Comparison of ENCODE assay signal across 19 cellular contexts in the genomic region with DNA sequence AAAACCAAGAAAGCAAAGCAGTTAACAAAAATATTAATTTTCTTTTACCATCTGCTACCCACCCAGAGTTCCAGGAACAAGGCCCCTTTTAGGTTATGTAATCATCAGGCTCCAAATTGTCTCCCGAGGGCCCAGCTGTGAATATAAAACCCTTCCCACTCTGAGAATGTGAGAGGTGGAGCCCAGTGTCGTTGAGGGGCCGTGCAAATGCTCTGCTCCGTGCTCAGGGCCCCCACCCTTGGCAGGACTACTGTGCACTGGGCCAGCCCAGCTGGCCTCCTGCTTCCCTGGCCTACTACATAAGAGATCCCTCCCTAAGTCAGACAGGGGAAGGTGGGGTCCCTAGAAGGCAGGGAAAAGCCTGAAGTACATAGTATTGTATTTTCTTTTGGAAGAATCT. TPM values are rescaled to one million over a fixed set of nuclear protein-coding genes. Genes with fewer than 3 reads are reported as not detected.
DNase-seq lines count a peak whose midpoint lies in the region; ATAC-seq, FAIRE-seq and TF ChIP-seq lines count a peak whose summit lies in the region.
"Had no signal": no experiment of that assay in that cellular context is flagged by ENCODE, and none has a peak within 500 bp of the region (broad histone marks: within the 10 kb centered on the region; RNA-seq: fewer than 3 reads in every experiment).

No MANE protein-coding gene starts in this region.

- H3K4me1 Mint-ChIP-seq in natural killer cell = peaks cover 11 to 33% of the 10 kb centered on the region in 2 donors

- 0 out of 2 replicates have a peak, but pooled peaks cover 5% of the 10 kb centered on the region for H4K20me1 ChIP-seq in K562 (replicated peaks; ENCODE audit: control insufficient read depth, insufficient read depth, low read length)

- BruUV-seq in K562 (replicated peaks; lab: Mats Ljungman, UMichigan) = no TSS peak

- CTCF ChIA-PET in K562 (lab: Yijun Ruan, JAX; ENCODE audit: low intra/inter-chr PET ratio) = no interaction called here

- H3K4me3 Mint-ChIP-seq in natural killer cell = no peak overlapping the region
- H3K4me3 Mint-ChIP-seq: activated T-cell treated with anti-CD3 and anti-CD28 coated beads, Interleukin-2, amount 50 U/mL, for 24 hours; CD4-positive, CD25-positive, alpha-beta regulatory T cell; immature natural killer cell had no signal

- H3K9me3 ChIP-seq in K562 (replicated peaks; ENCODE audit: control insufficient read depth, insufficient read depth, low read depth, low read length) = no peaks in the 10 kb centered on the region
- no peaks in the 10 kb centered on the region for H3K9me3 ChIP-seq in left ventricle myocardium inferior (replicated peaks)
- no peaks in the 10 kb centered on the region for H3K9me3 ChIP-seq in upper lobe of left lung
- H3K9me3 ChIP-seq: HAP-1 had no signal

- no peak overlapping the region for H3K4me2 ChIP-seq in K562 (ENCODE audit: insufficient read depth, low read length)

- peak; percentile 42; the same call in 1 of the 3 replicates for ATAC-seq in K562
- ATAC-seq in natural killer cell = no peak
- ATAC-seq in upper lobe of left lung (ENCODE audit: low FRiP score in 2 of 2) = peak; percentile 41 to 90

- DNase-seq in K562 (ENCODE audit: extremely low read depth in 1 of 4, low spot score in 3 of 4) (no peak), left ventricle myocardium inferior (peak; percentile 80), natural killer cell (no peak), upper lobe of left lung (no peak), occipital lobe (lab: John Stamatoyannopoulos, UW) (no peak)
- DNase-seq in activated CD4-positive, alpha-beta T cell treated with anti-CD3 and anti-CD28 coated beads, Interleukin-2, amount 50 U/mL, for 4 hours = no peak
- DNase-seq in stimulated activated CD4-positive, alpha-beta T cell treated with anti-CD3 and anti-CD28 coated beads, Interleukin-15, amount 100 ng/mL, for 24 hours = no peak
- DNase-seq: activated CD4-positive, alpha-beta T cell treated with anti-CD3 and anti-CD28 coated beads for 1 hour; activated CD8-positive, alpha-beta memory T cell treated with anti-CD3 and anti-CD28 coated beads for 24 hours; activated naive CD4-positive, alpha-beta T cell treated with Interleukin-2 at 50 U/mL for 16 hours; activated T-cell treated with anti-CD3 and anti-CD28 coated beads, Interleukin-2, amount 50 U/mL, for 24 hours; CD4-positive, CD25-positive, alpha-beta regulatory T cell; GF-D8; immature natural killer cell; KG1; NCI-H1694 treated with DMSO at 0.1 percent for 48 hours had no signal

- intact Hi-C loops in K562 (cut with micrococcal nuclease) = loop anchor here (5.0 kb wide), 1 partner anchor 104 kb away; no protein-coding TSS in a partner anchor
- intact Hi-C loops in left ventricle myocardium inferior (cut with micrococcal nuclease) = no loop called here
- intact Hi-C loops in natural killer cell (cut with micrococcal nuclease) = no loop called here

- H3K27ac ChIP-seq in K562 (ENCODE audit: extremely low read depth, low read depth, low read length) = no peak overlapping the region
- peak overlapping the region; percentile 84 for H3K27ac ChIP-seq in left ventricle myocardium inferior (replicated peaks)
- peak overlapping the region in 2 of 4 donors; percentile 11 to 56 for H3K27ac ChIP-seq in upper lobe of left lung
- H3K27ac ChIP-seq: cardiac muscle cell had no signal

- no peak for TF ChIP-seq RAD21 in K562 (CRISPR knock-in tag; conservative IDR thresholded peaks at IDR 0.05 in 1 of 2, IDR thresholded peaks at IDR 0.05 in 1 of 2)

- WGBS in K562 (ENCODE audit: insufficient coverage, low coverage, missing lambda C conversion rate) = 34% methylated on average over 4 of the region's 4 CpGs
- WGBS in upper lobe of left lung, 2 donors = 17 to 34% methylated on average over 4 of the region's 4 CpGs

- no peak for FAIRE-seq in K562 (lab: Jason Lieb, UNC)
- FAIRE-seq: endothelial cell of umbilical vein had no signal

- H2AFZ ChIP-seq in K562 (ENCODE audit: low read depth, low read length) = no peak overlapping the region

- H3K27me3 ChIP-seq in K562 (ENCODE audit: control insufficient read depth in 2 of 2, insufficient read depth in 2 of 2, low read length in 2 of 2) (no peaks in the 10 kb centered on the region), left ventricle myocardium inferior (ENCODE audit: low read depth) (no peaks in the 10 kb centered on the region), upper lobe of left lung (no peaks in the 10 kb centered on the region)
- H3K27me3 ChIP-seq: cardiac muscle cell had no signal

- POLR2A ChIA-PET in K562 (lab: Yijun Ruan, JAX) = interaction anchor here (0.5 to 1.1 kb wide), 3 partner anchors 8 to 65 kb away, joined by 3 read pairs; no protein-coding TSS in a partner anchor

- TF ChIP-seq EP300 in K562 (IDR thresholded peaks at IDR 0.05; ENCODE audit: low read length) = no peak
- TF ChIP-seq EP300 in upper lobe of left lung (IDR thresholded peaks at IDR 0.05) = no peak

- TF ChIP-seq POLR2A in K562 (conservative IDR thresholded peaks at IDR 0.05) (no peak), upper lobe of left lung (IDR thresholded peaks at IDR 0.05) (no peak)

- H3K4me1 ChIP-seq in K562 (replicated peaks in 1 of 2; ENCODE audit: control insufficient read depth in 2 of 2, insufficient read depth in 2 of 2, low read length in 2 of 2) (peaks cover 4 to 9% of the 10 kb centered on the region in 2 experiments; a peak in 3 of 5 replicates), left ventricle myocardium inferior (peaks cover 77% of the 10 kb centered on the region), upper lobe of left lung (peaks cover 23 to 35% (median 27%) of the 10 kb centered on the region in 4 donors)
- H3K4me1 ChIP-seq: HAP-1 had no signal

- peak overlapping the region; percentile 6 to 42 for H3K27ac Mint-ChIP-seq in natural killer cell
- H3K27ac Mint-ChIP-seq: activated T-cell treated with anti-CD3 and anti-CD28 coated beads, Interleukin-2, amount 50 U/mL, for 24 hours; immature natural killer cell had no signal

- no peak for TF ChIP-seq CTCF in K562 (IDR thresholded peaks at IDR 0.05 in 2 of 3, conservative IDR thresholded peaks at IDR 0.05 in 1 of 3; ENCODE audit: insufficient read depth in 2 of 3, low read depth in 1 of 3, low read length in 3 of 3)
- TF ChIP-seq CTCF in left ventricle myocardium inferior (IDR thresholded peaks at IDR 0.05; ENCODE audit: borderline replicate concordance) = no peak
- no peak for TF ChIP-seq CTCF in natural killer cell (IDR thresholded peaks at IDR 0.05)
- no peak for TF ChIP-seq CTCF in upper lobe of left lung (IDR thresholded peaks at IDR 0.05)

- H3K9me1 ChIP-seq in K562 (ENCODE audit: control insufficient read depth, insufficient read depth, low read length) = no peaks in the 10 kb centered on the region

- no peak overlapping the region for H3K9ac ChIP-seq in K562 (ENCODE audit: insufficient read depth in 1 of 2, low read depth in 2 of 2, low read length in 2 of 2)

- no peaks in the 10 kb centered on the region for H3K9me3 Mint-ChIP-seq in natural killer cell
- H3K9me3 Mint-ChIP-seq: activated T-cell treated with anti-CD3 and anti-CD28 coated beads, Interleukin-2, amount 50 U/mL, for 24 hours; immature natural killer cell had no signal

- no peak overlapping the region for H3K4me3 ChIP-seq in K562
- no peak overlapping the region for H3K4me3 ChIP-seq in left ventricle myocardium inferior
- no peak overlapping the region for H3K4me3 ChIP-seq in upper lobe of left lung
- H3K4me3 ChIP-seq: cardiac muscle cell, HAP-1 had no signal

- H3K36me3 ChIP-seq in K562 (ENCODE audit: control insufficient read depth, insufficient read depth, low read length) = no peaks in the 10 kb centered on the region
- H3K36me3 ChIP-seq in left ventricle myocardium inferior = no peaks in the 10 kb centered on the region
- H3K36me3 ChIP-seq in upper lobe of left lung = no peaks in the 10 kb centered on the region
- H3K36me3 ChIP-seq: cardiac muscle cell, HAP-1 had no signal

- H3K79me2 ChIP-seq in K562 (ENCODE audit: control insufficient read depth, insufficient read depth, low read length) = no peaks in the 10 kb centered on the region

- H3K27me3 Mint-ChIP-seq in natural killer cell (ENCODE audit: low read depth in 2 of 2) = no peaks in the 10 kb centered on the region
- H3K27me3 Mint-ChIP-seq: activated T-cell treated with anti-CD3 and anti-CD28 coated beads, Interleukin-2, amount 50 U/mL, for 24 hours; CD4-positive, CD25-positive, alpha-beta regulatory T cell had no signal

- in situ Hi-C loops in K562 (cut with MboI) = no loop called here

- no peaks in the 10 kb centered on the region for H3K36me3 Mint-ChIP-seq in natural killer cell
- H3K36me3 Mint-ChIP-seq: CD4-positive, CD25-positive, alpha-beta regulatory T cell had no signal

RNA-seq across cellular contexts. Expression of a gene that starts 4.6 kb away (rescaled TPM):
- total RNA-seq in K562 (2011; cell fraction: chromatin; rRNA removed; ENCODE audit: low replicate concordance) = not detected in 2 replicates
- total RNA-seq in K562 (2011; cell fraction: nucleolus; rRNA removed) = 0.33 TPM in 1 of 2 replicates, not detected in the other
- not detected in 2 replicates for total RNA-seq in K562 (2011; cell fraction: nucleoplasm; rRNA removed)
- 0.33 TPM in 1 of 2 replicates, not detected in the other for total RNA-seq in K562 (2014; rRNA removed)
- total RNA-seq in K562 (2014; rRNA removed; fragmentation: Illumina TruSeq; extraction: Trizol) = not detected in 2 replicates
- total RNA-seq in K562 (2015; rRNA removed; fragmentation: Illumina TruSeq; extraction: Trizol) = not detected in 2 replicates
- total RNA-seq in K562 (2021) = not detected in 2 replicates
- polyA plus RNA-seq in K562 (2011; rRNA removed) = 0.19 TPM in 1 of 2 replicates, not detected in the other
- 0.27 TPM in 1 of 2 replicates, not detected in the other for polyA plus RNA-seq in K562 (2011; cell fraction: cytosol; rRNA removed)
- polyA plus RNA-seq in K562 (2011; cell fraction: nucleus; rRNA removed) = 0.41 and 0.52 TPM in 2 replicates
- 0.19 TPM in 1 of 2 replicates, not detected in the other for polyA plus RNA-seq in K562 (2012)
- polyA plus RNA-seq in K562 (2014; fragmentation: Illumina TruSeq; extraction: Trizol) = not detected in 2 replicates
- not detected for polyA plus RNA-seq in K562 (2014; fragmentation: Nextera tagmentation; extraction: Ambion mirVana)
- not detected in 2 replicates for polyA plus RNA-seq in K562 (2014; rRNA removed)
- not detected in 2 replicates for polyA minus RNA-seq in K562 (2011; rRNA and poly(A)+ RNA removed)
- polyA minus RNA-seq in K562 (2011; cell fraction: cytosol; rRNA and poly(A)+ RNA removed) = not detected in 2 replicates
- polyA minus RNA-seq in K562 (2011; cell fraction: nucleus; rRNA and poly(A)+ RNA removed) = 0.54 TPM in 1 of 2 replicates, not detected in the other
- 80.8 TPM for total RNA-seq in left ventricle myocardium inferior
- 1 to 10 TPM in 2 of 3 donors, under 1 TPM in 1; 0.87 to 1.5 (median 1.1) TPM for total RNA-seq in natural killer cell
- total RNA-seq in upper lobe of left lung = 100 to 1,000 TPM in 4 of 6 donors, 10 to 100 TPM in 1, 1 to 10 TPM in 1; 6.3 to 332 (median 140) TPM
- 26.0 TPM for total RNA-seq in occipital lobe
- total RNA-seq: endothelial cell of umbilical vein had no signal

RNA-seq across cellular contexts. Expression of a gene that starts 45.5 kb away (rescaled TPM):
- 124 and 137 TPM in 2 replicates for total RNA-seq in K562 (2011; cell fraction: chromatin; rRNA removed; ENCODE audit: low replicate concordance)
- total RNA-seq in K562 (2011; cell fraction: nucleolus; rRNA removed) = 87.0 and 90.4 TPM in 2 replicates
- total RNA-seq in K562 (2011; cell fraction: nucleoplasm; rRNA removed) = 129 and 185 TPM in 2 replicates
- 112 and 119 TPM in 2 replicates for total RNA-seq in K562 (2014; rRNA removed)
- 119 TPM in 2 replicates for total RNA-seq in K562 (2014; rRNA removed; fragmentation: Illumina TruSeq; extraction: Trizol)
- total RNA-seq in K562 (2015; rRNA removed; fragmentation: Illumina TruSeq; extraction: Trizol) = 105 and 107 TPM in 2 replicates
- total RNA-seq in K562 (2021) = 87.4 and 98.3 TPM in 2 replicates
- polyA plus RNA-seq in K562 (2011; rRNA removed) = 132 and 154 TPM in 2 replicates
- 67.9 and 117 TPM in 2 replicates for polyA plus RNA-seq in K562 (2011; cell fraction: cytosol; rRNA removed)
- 104 and 118 TPM in 2 replicates for polyA plus RNA-seq in K562 (2011; cell fraction: nucleus; rRNA removed)
- 61.4 and 143 TPM in 2 replicates for polyA plus RNA-seq in K562 (2012)
- 88.5 and 99.2 TPM in 2 replicates for polyA plus RNA-seq in K562 (2014; fragmentation: Illumina TruSeq; extraction: Trizol)
- 100 to 1,000 TPM; 236 to 237 TPM for polyA plus RNA-seq in K562 (2014; fragmentation: Nextera tagmentation; extraction: Ambion mirVana)
- 110 and 134 TPM in 2 replicates for polyA plus RNA-seq in K562 (2014; rRNA removed)
- 130 and 154 TPM in 2 replicates for polyA minus RNA-seq in K562 (2011; rRNA and poly(A)+ RNA removed)
- polyA minus RNA-seq in K562 (2011; cell fraction: cytosol; rRNA and poly(A)+ RNA removed) = 25.9 and 38.0 TPM in 2 replicates
- polyA minus RNA-seq in K562 (2011; cell fraction: nucleus; rRNA and poly(A)+ RNA removed) = 37.3 and 60.9 TPM in 2 replicates
- 27.2 TPM for total RNA-seq in left ventricle myocardium inferior
- 10 to 100 TPM; 32.8 to 46.6 (median 36.0) TPM for total RNA-seq in natural killer cell
- 10 to 100 TPM; 35.8 to 55.5 (median 41.1) TPM for total RNA-seq in upper lobe of left lung
- total RNA-seq in occipital lobe = 24.2 TPM

RNA-seq across cellular contexts. Expression of a gene that starts 45.5 kb away (rescaled TPM):
- 109 and 142 TPM in 2 replicates for total RNA-seq in K562 (2011; cell fraction: chromatin; rRNA removed; ENCODE audit: low replicate concordance)
- 125 and 127 TPM in 2 replicates for total RNA-seq in K562 (2011; cell fraction: nucleolus; rRNA removed)
- 125 and 135 TPM in 2 replicates for total RNA-seq in K562 (2011; cell fraction: nucleoplasm; rRNA removed)
- total RNA-seq in K562 (2014; rRNA removed) = 77.1 and 78.6 TPM in 2 replicates
- 60.2 and 61.9 TPM in 2 replicates for total RNA-seq in K562 (2014; rRNA removed; fragmentation: Illumina TruSeq; extraction: Trizol)
- 62.0 and 67.2 TPM in 2 replicates for total RNA-seq in K562 (2015; rRNA removed; fragmentation: Illumina TruSeq; extraction: Trizol)
- total RNA-seq in K562 (2021) = 78.4 and 81.8 TPM in 2 replicates
- polyA plus RNA-seq in K562 (2011; rRNA removed) = 120 and 137 TPM in 2 replicates
- 128 and 154 TPM in 2 replicates for polyA plus RNA-seq in K562 (2011; cell fraction: cytosol; rRNA removed)
- polyA plus RNA-seq in K562 (2011; cell fraction: nucleus; rRNA removed) = 109 and 127 TPM in 2 replicates
- 64.4 and 69.1 TPM in 2 replicates for polyA plus RNA-seq in K562 (2012)
- polyA plus RNA-seq in K562 (2014; fragmentation: Illumina TruSeq; extraction: Trizol) = 98.3 and 100 TPM in 2 replicates
- 10 to 100 TPM; 10.3 to 11.5 TPM for polyA plus RNA-seq in K562 (2014; fragmentation: Nextera tagmentation; extraction: Ambion mirVana)
- 50.4 and 57.0 TPM in 2 replicates for polyA plus RNA-seq in K562 (2014; rRNA removed)
- polyA minus RNA-seq in K562 (2011; rRNA and poly(A)+ RNA removed) = 182 and 274 TPM in 2 replicates
- 53.8 and 89.1 TPM in 2 replicates for polyA minus RNA-seq in K562 (2011; cell fraction: cytosol; rRNA and poly(A)+ RNA removed)
- polyA minus RNA-seq in K562 (2011; cell fraction: nucleus; rRNA and poly(A)+ RNA removed) = 47.1 and 72.9 TPM in 2 replicates
- 40.2 TPM for total RNA-seq in left ventricle myocardium inferior
- 10 to 100 TPM; 62.3 to 100.0 (median 78.6) TPM for total RNA-seq in natural killer cell
- 100 to 1,000 TPM in 5 of 6 donors, 10 to 100 TPM in 1; 98.0 to 179 (median 115) TPM for total RNA-seq in upper lobe of left lung
- total RNA-seq in occipital lobe = 41.8 TPM

Comparison
In these comparisons a context has a peak if more than half of its experiments do, and no peak if none do; other contexts are left out.
1. ATAC-seq: peak in K562 (single experiment) and upper lobe of left lung (2 of 2); none in natural killer cell (0 of 3).